ENCODE assay signal across 24 cellular contexts in genomic region chr18:54764786-54765185, GRCh38.
"Had no signal": no experiment of that assay in that cellular context is flagged by ENCODE, and none has a peak within 500 bp of the region (broad histone marks: within the 10 kb centered on the region; RNA-seq: fewer than 3 reads in every experiment).

No MANE protein-coding gene starts in this region.

- H3K9me3 Mint-ChIP-seq: activated B cell treated with CpG ODN at 0.5 μM for 24 hours; activated naive CD4-positive, alpha-beta T cell treated with anti-CD3 and anti-CD28 coated beads, Interleukin-2, amount 50 U/mL, for 72 hours; activated T-cell treated with anti-CD3 and anti-CD28 coated beads, Interleukin-2, amount 50 U/mL, for 24 hours; activated T-helper 17 cell treated with anti-CD3 and anti-CD28 coated beads, Interleukin-2, amount 50 U/mL, for 72 hours; dendritic cell treated with granulocyte-macrophage colony-stimulating factor and Interleukin-4, amounts not matched to agents 40 ng/mL and 50 ng/mL, for 4 days; immature natural killer cell had no signal

- H3K4me1 ChIP-seq: heart right ventricle, spleen had no signal

- H3K27me3 ChIP-seq: spleen had no signal

- ATAC-seq: activated CD4-positive, alpha-beta T cell treated with anti-CD3 and anti-CD28 coated beads for 36 hours; activated naive CD4-positive, alpha-beta T cell treated with anti-CD3 and anti-CD28 coated beads, Interleukin-2, amount 50 U/mL, for 72 hours; activated T-helper 17 cell treated with anti-CD3 and anti-CD28 coated beads, Interleukin-2, amount 50 U/mL, for 72 hours; heart right ventricle; left lobe of liver; natural killer cell had no signal

- H3K4me3 ChIP-seq: heart right ventricle, spleen had no signal

- H3K27ac Mint-ChIP-seq: activated B cell treated with CpG ODN at 0.5 μM for 24 hours; activated CD4-positive, alpha-beta T cell treated with anti-CD3 and anti-CD28 coated beads for 36 hours; activated T-cell treated with anti-CD3 and anti-CD28 coated beads, Interleukin-2, amount 50 U/mL, for 24 hours; activated T-helper 17 cell treated with anti-CD3 and anti-CD28 coated beads, Interleukin-2, amount 50 U/mL, for 72 hours; brain; dendritic cell treated with granulocyte-macrophage colony-stimulating factor and Interleukin-4, amounts not matched to agents 40 ng/mL and 50 ng/mL, for 4 days; immature natural killer cell; natural killer cell had no signal

- H3K4me3 Mint-ChIP-seq: activated B cell treated with CpG ODN at 0.5 μM for 24 hours; activated CD4-positive, alpha-beta T cell treated with anti-CD3 and anti-CD28 coated beads for 36 hours; activated T-cell treated with anti-CD3 and anti-CD28 coated beads, Interleukin-2, amount 50 U/mL, for 24 hours; activated T-helper 17 cell treated with anti-CD3 and anti-CD28 coated beads, Interleukin-2, amount 50 U/mL, for 72 hours; brain; dendritic cell treated with granulocyte-macrophage colony-stimulating factor and Interleukin-4, amounts not matched to agents 40 ng/mL and 50 ng/mL, for 4 days; immature natural killer cell; natural killer cell had no signal

- DNase-seq: activated B cell treated with CpG ODN at 0.5 μM for 24 hours; activated CD4-positive, alpha-beta T cell treated with anti-CD3 and anti-CD28 coated beads for 36 hours; activated CD4-positive, alpha-beta T cell treated with anti-CD3 and anti-CD28 coated beads, Interleukin-2, amount 50 U/mL, for 4 hours; activated CD8-positive, alpha-beta memory T cell treated with anti-CD3 and anti-CD28 coated beads for 24 hours; activated CD8-positive, alpha-beta memory T cell treated with anti-CD3 and anti-CD28 coated beads, Interleukin-2, amount 50 U/mL, for 4 hours; activated T-cell treated with anti-CD3 and anti-CD28 coated beads, Interleukin-2, amount 50 U/mL, for 24 hours; aorta; caudate nucleus; effector CD4-positive, alpha-beta T cell; heart right ventricle; immature natural killer cell; mammary epithelial cell; midbrain; natural killer cell; spleen; stimulated activated CD4-positive, alpha-beta T cell treated with anti-CD3 and anti-CD28 coated beads, Interleukin-4, amount 100 ng/mL, for 1 hour; stimulated activated naive CD4-positive, alpha-beta T cell; T-helper 9 cell had no signal

- H3K4me1 Mint-ChIP-seq: activated B cell treated with CpG ODN at 0.5 μM for 24 hours; activated CD4-positive, alpha-beta T cell treated with anti-CD3 and anti-CD28 coated beads for 36 hours; activated T-helper 17 cell treated with anti-CD3 and anti-CD28 coated beads, Interleukin-2, amount 50 U/mL, for 72 hours; brain; immature natural killer cell; natural killer cell had no signal

- H3K36me3 ChIP-seq: heart right ventricle, spleen had no signal

- FAIRE-seq: endometrium had no signal

- H3K27ac ChIP-seq: heart right ventricle, spleen had no signal
